ENCODE assay signal across 7 cellular contexts in the genomic region with DNA sequence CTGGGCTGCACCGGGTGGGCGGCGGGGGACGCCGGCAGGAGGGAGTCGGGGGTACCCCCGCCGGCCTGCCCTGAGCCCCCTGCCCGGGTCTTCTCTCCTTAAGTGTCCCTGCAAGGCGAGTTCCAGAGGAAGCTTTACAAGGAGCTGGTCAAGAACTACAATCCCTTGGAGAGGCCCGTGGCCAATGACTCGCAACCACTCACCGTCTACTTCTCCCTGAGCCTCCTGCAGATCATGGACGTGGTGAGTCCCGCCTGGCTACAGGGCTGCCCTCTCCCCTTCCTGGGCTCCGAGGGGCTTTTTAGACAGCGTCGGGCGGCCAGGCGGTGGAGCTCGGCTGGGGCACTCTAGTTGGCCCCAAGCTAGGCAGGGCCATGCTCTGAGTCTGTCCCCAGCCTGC. TPM values are rescaled to one million over a fixed set of nuclear protein-coding genes. Genes with fewer than 3 reads are reported as not detected.
DNase-seq lines count a peak whose midpoint lies in the region; ATAC-seq lines count a peak whose summit lies in the region.

No MANE protein-coding gene starts in this region.

- no peak overlapping the region for H3K27ac Mint-ChIP-seq in activated T-helper 17 cell treated with anti-CD3 and anti-CD28 coated beads, Interleukin-2, amount 50 U/mL, for 72 hours
- H3K27ac Mint-ChIP-seq in immature natural killer cell = no peak overlapping the region
- H3K27ac Mint-ChIP-seq in stimulated activated naive CD8-positive, alpha-beta T cell treated with anti-CD3 and anti-CD28 coated beads, Interleukin-15, amount 100 ng/mL, for 72 hours = no peak overlapping the region

- H3K4me1 Mint-ChIP-seq in activated T-helper 17 cell treated with anti-CD3 and anti-CD28 coated beads, Interleukin-2, amount 50 U/mL, for 72 hours = no peaks in the 10 kb centered on the region
- peaks cover 8% of the 10 kb centered on the region in 2 donors for H3K4me1 Mint-ChIP-seq in immature natural killer cell
- peaks cover 12% of the 10 kb centered on the region for H3K4me1 Mint-ChIP-seq in stimulated activated naive CD8-positive, alpha-beta T cell treated with anti-CD3 and anti-CD28 coated beads, Interleukin-15, amount 100 ng/mL, for 72 hours

- no peaks in the 10 kb centered on the region for H3K9me3 Mint-ChIP-seq in activated T-helper 17 cell treated with anti-CD3 and anti-CD28 coated beads, Interleukin-2, amount 50 U/mL, for 72 hours
- H3K9me3 Mint-ChIP-seq in immature natural killer cell = peaks cover 0 to 3% (median 0%) of the 10 kb centered on the region in 6 donors
- no peaks in the 10 kb centered on the region for H3K9me3 Mint-ChIP-seq in stimulated activated naive CD8-positive, alpha-beta T cell treated with anti-CD3 and anti-CD28 coated beads, Interleukin-15, amount 100 ng/mL, for 72 hours

- H3K4me3 Mint-ChIP-seq in activated T-helper 17 cell treated with anti-CD3 and anti-CD28 coated beads, Interleukin-2, amount 50 U/mL, for 72 hours = peak overlapping the region; percentile 47
- peak overlapping the region in 4 of 5 donors; percentile 44 to 62 (median 56) for H3K4me3 Mint-ChIP-seq in immature natural killer cell
- peak overlapping the region; percentile 47 to 67 for H3K4me3 Mint-ChIP-seq in stimulated activated naive CD8-positive, alpha-beta T cell treated with anti-CD3 and anti-CD28 coated beads, Interleukin-15, amount 100 ng/mL, for 72 hours

- peaks cover 54% of the 10 kb centered on the region for H3K27me3 Mint-ChIP-seq in activated T-helper 17 cell treated with anti-CD3 and anti-CD28 coated beads, Interleukin-2, amount 50 U/mL, for 72 hours
- peaks cover 10 to 18% (median 12%) of the 10 kb centered on the region in 3 donors for H3K27me3 Mint-ChIP-seq in immature natural killer cell (ENCODE audit: low read depth in 3 of 3)
- H3K27me3 Mint-ChIP-seq in stimulated activated naive CD8-positive, alpha-beta T cell treated with anti-CD3 and anti-CD28 coated beads, Interleukin-15, amount 100 ng/mL, for 72 hours = peaks cover 84% of the 10 kb centered on the region

- no peak for DNase-seq in immature natural killer cell
- DNase-seq in stimulated activated naive CD8-positive, alpha-beta T cell treated with anti-CD3 and anti-CD28 coated beads, Interleukin-15, amount 100 ng/mL, for 72 hours = no peak
- DNase-seq in COLO829 (ENCODE audit: low spot score) = no peak

- no peaks in the 10 kb centered on the region for H3K36me3 Mint-ChIP-seq in activated T-helper 17 cell treated with anti-CD3 and anti-CD28 coated beads, Interleukin-2, amount 50 U/mL, for 72 hours (ENCODE audit: low read depth)
- no peaks in the 10 kb centered on the region for H3K36me3 Mint-ChIP-seq in immature natural killer cell

- ATAC-seq in HG02885 (IDR thresholded peaks at IDR 0.05; ENCODE audit: poor library complexity, unreplicated experiment) = peak; percentile 5
- ATAC-seq in activated T-helper 17 cell treated with anti-CD3 and anti-CD28 coated beads, Interleukin-2, amount 50 U/mL, for 72 hours (replicated peaks) = no peak
- no peak for ATAC-seq in stimulated activated naive CD8-positive, alpha-beta T cell treated with anti-CD3 and anti-CD28 coated beads, Interleukin-15, amount 100 ng/mL, for 72 hours
- ATAC-seq in HG02571 (IDR thresholded peaks at IDR 0.05; ENCODE audit: unreplicated experiment) = no peak
- no peak for ATAC-seq in HG02759 (IDR thresholded peaks at IDR 0.05; ENCODE audit: unreplicated experiment)

RNA-seq across cellular contexts. Expression of a gene that starts 0.5 kb away (rescaled TPM):
- total RNA-seq in activated T-helper 17 cell treated with anti-CD3 and anti-CD28 coated beads, Interleukin-2, amount 50 U/mL, for 72 hours = not detected
- under 1 TPM in 2 of 3 donors, not detected in 1; 0.06 to 0.91 TPM for polyA plus RNA-seq in immature natural killer cell
